In genomic region chr15:37891754-37892368, GRCh38 we compare ENCODE assay signal across 8 cellular contexts. TPM values are rescaled to one million over a fixed set of nuclear protein-coding genes. Genes with fewer than 3 reads are reported as not detected.
DNase-seq lines count a peak whose midpoint lies in the region; ATAC-seq, FAIRE-seq and TF ChIP-seq lines count a peak whose summit lies in the region.

No MANE protein-coding gene starts in this region.

- TF ChIP-seq POLR2A in endothelial cell of umbilical vein (IDR thresholded peaks at IDR 0.05; ENCODE audit: low read depth, low read length): no peak

- H3K27ac ChIP-seq in Panc1 (ENCODE audit: low read length): no peak overlapping the region
- no peak overlapping the region for H3K27ac ChIP-seq in endothelial cell of umbilical vein (ENCODE audit: insufficient read depth, low read depth, low read length)

- peak; percentile 2 for DNase-seq in NCI-H146 (lab: John Stamatoyannopoulos, UW)
- no peak for DNase-seq in NCI-H146 treated with DMSO at 0.1 percent for 48 hours (lab: John Stamatoyannopoulos, UW; ENCODE audit: unreplicated experiment)
- no peak for DNase-seq in Panc1 (ENCODE audit: low read depth, low spot score)
- peak; percentile 46 for DNase-seq in endothelial cell of umbilical vein (ENCODE audit: low read depth, low spot score)
- DNase-seq in nephron progenitor cell: peak; percentile 21
- DNase-seq in T-helper 2 cell treated with Interferon-gamma antibody and Interleukin-4, amounts not matched to agents 5 μg/mL and 100 μg/mL, for 36 hours (ENCODE audit: low spot score): no peak
- DNase-seq in 8988T: no peak

- H3K4me2 ChIP-seq in endothelial cell of umbilical vein (ENCODE audit: insufficient read depth, low read length): no peak overlapping the region

- H3K4me1 Mint-ChIP-seq in nephron progenitor cell: peaks cover 26% of the 10 kb centered on the region
- H3K4me1 Mint-ChIP-seq in T-helper 2 cell treated with Interferon-gamma antibody and Interleukin-4, amounts not matched to agents 5 μg/mL and 100 μg/mL, for 36 hours (ENCODE audit: low read depth): no peaks in the 10 kb centered on the region

- H3K9ac ChIP-seq in endothelial cell of umbilical vein (replicated peaks; ENCODE audit: extremely low read depth, insufficient read depth, low read length): no peak overlapping the region

- H3K27me3 Mint-ChIP-seq in nephron progenitor cell (ENCODE audit: low read depth, poor library complexity): no peaks in the 10 kb centered on the region
- no peaks in the 10 kb centered on the region for H3K27me3 Mint-ChIP-seq in T-helper 2 cell treated with Interferon-gamma antibody and Interleukin-4, amounts not matched to agents 5 μg/mL and 100 μg/mL, for 36 hours (ENCODE audit: low read depth)

- H3K4me1 ChIP-seq in Panc1 (ENCODE audit: control insufficient read depth, insufficient read depth, low read length) (no peaks in the 10 kb centered on the region; the same call in 1 of the 2 replicates), endothelial cell of umbilical vein (ENCODE audit: control insufficient read depth, extremely low read depth, insufficient read depth, low read length) (peaks cover 3% of the 10 kb centered on the region)

- peak; percentile 58 for ATAC-seq in HG03139 (IDR thresholded peaks at IDR 0.05; ENCODE audit: unreplicated experiment)
- peak; percentile 83 for ATAC-seq in Panc1

- H3K27me3 ChIP-seq in Panc1 (ENCODE audit: control insufficient read depth, insufficient read depth, low read length) (peaks cover 2% of the 10 kb centered on the region; the same call in 1 of the 2 replicates), endothelial cell of umbilical vein (ENCODE audit: control insufficient read depth in 2 of 2, insufficient read depth in 2 of 2, low read length in 2 of 2) (peaks cover 8 to 53% of the 10 kb centered on the region in 2 experiments)

- intact Hi-C loops in Panc1 (cut with micrococcal nuclease; ENCODE audit: unreplicated experiment) (no loop called here), endothelial cell of umbilical vein (cut with micrococcal nuclease) (no loop called here)

- H3K36me3 Mint-ChIP-seq in nephron progenitor cell (ENCODE audit: low read depth): peaks cover 4% of the 10 kb centered on the region
- H3K36me3 Mint-ChIP-seq in T-helper 2 cell treated with Interferon-gamma antibody and Interleukin-4, amounts not matched to agents 5 μg/mL and 100 μg/mL, for 36 hours (ENCODE audit: low read depth): no peaks in the 10 kb centered on the region

- H3K9me1 ChIP-seq in endothelial cell of umbilical vein (replicated peaks; ENCODE audit: control insufficient read depth, extremely low read depth, insufficient read depth, low read length): no peaks in the 10 kb centered on the region

- H3K36me3 ChIP-seq in Panc1 (ENCODE audit: control insufficient read depth, insufficient read depth, low read length): no peaks in the 10 kb centered on the region
- H3K36me3 ChIP-seq in endothelial cell of umbilical vein (ENCODE audit: control insufficient read depth in 2 of 2, extremely low read depth in 1 of 2, insufficient read depth in 2 of 2, low read length in 2 of 2): no peaks in the 10 kb centered on the region

- no peak overlapping the region for H2AFZ ChIP-seq in endothelial cell of umbilical vein (ENCODE audit: low read depth, low read length)

- dilution Hi-C loops in endothelial cell of umbilical vein (cut with MboI; ENCODE audit: extremely low pct_ligation_motif_present, low sequenced_read_pairs): no loop called here

- H3K9me3 Mint-ChIP-seq in nephron progenitor cell: no peaks in the 10 kb centered on the region
- H3K9me3 Mint-ChIP-seq in T-helper 2 cell treated with Interferon-gamma antibody and Interleukin-4, amounts not matched to agents 5 μg/mL and 100 μg/mL, for 36 hours: no peaks in the 10 kb centered on the region

- H3K9me3 ChIP-seq in Panc1 (ENCODE audit: control insufficient read depth, insufficient read depth, low read depth, low read length): no peaks in the 10 kb centered on the region
- H3K9me3 ChIP-seq in endothelial cell of umbilical vein (replicated peaks; ENCODE audit: control insufficient read depth, insufficient read depth, low read length): no peaks in the 10 kb centered on the region

- H3K4me3 ChIP-seq in Panc1 (ENCODE audit: low read depth in 2 of 2, low read length in 2 of 2) (no peak overlapping the region), endothelial cell of umbilical vein (replicated peaks in 1 of 3; ENCODE audit: insufficient read depth in 1 of 3, low read depth in 1 of 3, low read length in 3 of 3) (no peak overlapping the region)

- peak; percentile 72 for FAIRE-seq in endothelial cell of umbilical vein (lab: Jason Lieb, UNC)

- TF ChIP-seq CTCF in Panc1 (IDR thresholded peaks at IDR 0.05) (peak; percentile 83), endothelial cell of umbilical vein (IDR thresholded peaks at IDR 0.05; ENCODE audit: extremely low read depth in 1 of 2, insufficient read depth in 1 of 2, low read depth in 1 of 2, low read length in 2 of 2) (peak; percentile 62 to 71), nephron progenitor cell (IDR thresholded peaks at IDR 0.05) (peak; percentile 89)

- no peak overlapping the region for H3K4me3 Mint-ChIP-seq in nephron progenitor cell
- H3K4me3 Mint-ChIP-seq in T-helper 2 cell treated with Interferon-gamma antibody and Interleukin-4, amounts not matched to agents 5 μg/mL and 100 μg/mL, for 36 hours: no peak overlapping the region

- in situ Hi-C loops in Panc1 (cut with HindIII; ENCODE audit: low pct_unique_long_range_greater_than_20kb, low sequenced_read_pairs): no loop called here

- H3K79me2 ChIP-seq in endothelial cell of umbilical vein (ENCODE audit: control insufficient read depth, insufficient read depth, low read length): no peaks in the 10 kb centered on the region

- H4K20me1 ChIP-seq in endothelial cell of umbilical vein (replicated peaks; ENCODE audit: control insufficient read depth, extremely low read depth, insufficient read depth, low read length): no peaks in the 10 kb centered on the region

- POLR2A ChIA-PET in Panc1 (lab: Charles Lee) (no interaction called here), endothelial cell of umbilical vein (lab: Charles Lee) (no interaction called here)

- CTCF ChIA-PET in Panc1 (lab: Charles Lee) (interaction anchor here (0.6 kb wide), 1 partner anchor 107 kb away, joined by 3 read pairs; no protein-coding TSS in a partner anchor), endothelial cell of umbilical vein (lab: Charles Lee) (interaction anchor here (0.9 to 3.7 kb wide), 18 partner anchors 10 to 1008 kb away, joined by 3 to 55 read pairs (median 4); no protein-coding TSS in a partner anchor)

- no TSS peak for BruUV-seq in Panc1 (replicated peaks; lab: Mats Ljungman, UMichigan)
- BruUV-seq in endothelial cell of umbilical vein (replicated peaks; lab: Mats Ljungman, UMichigan): no TSS peak

- peak overlapping the region; percentile 9 for H3K27ac Mint-ChIP-seq in nephron progenitor cell
- H3K27ac Mint-ChIP-seq in T-helper 2 cell treated with Interferon-gamma antibody and Interleukin-4, amounts not matched to agents 5 μg/mL and 100 μg/mL, for 36 hours: no peak overlapping the region

TF ChIP-seq in endothelial cell of umbilical vein, 7 proteins besides CTCF, POLR2A, EP300 and RAD21:
- TF ChIP-seq GATA2 (IDR thresholded peaks at IDR 0.05; ENCODE audit: insufficient read depth, insufficient read length, low read depth, low read length) (no peak), JUN (IDR thresholded peaks at IDR 0.05; ENCODE audit: borderline replicate concordance, insufficient read depth, insufficient read length, low read depth) (no peak), MAX (IDR thresholded peaks at IDR 0.05; ENCODE audit: insufficient read depth, insufficient read length) (no peak), MYC (IDR thresholded peaks at IDR 0.05; ENCODE audit: low read depth, low read length) (no peak), POLR2AphosphoS5 (IDR thresholded peaks at IDR 0.05; ENCODE audit: insufficient read depth, low read depth, low read length) (no peak), FOS (IDR thresholded peaks at IDR 0.05; ENCODE audit: borderline replicate concordance, insufficient read depth, low read length) (no peak), EZH2 (IDR thresholded peaks at IDR 0.05; ENCODE audit: borderline replicate concordance, low read depth, low read length, severe bottlenecking) (no peak)

RNA-seq across cellular contexts. Expression of gene TMCO5A, which starts 42.6 kb away (rescaled TPM):
- total RNA-seq in Panc1 (2021; ENCODE audit: unreplicated experiment) (not detected), endothelial cell of umbilical vein (not detected in 2 replicates)
- polyA plus RNA-seq in Panc1 (2012; ENCODE audit: insufficient read length): not detected
- not detected in 2 replicates for polyA plus RNA-seq in endothelial cell of umbilical vein
- polyA plus RNA-seq in endothelial cell of umbilical vein (2011; cell fraction: cytosol; rRNA removed): not detected in 2 replicates
- polyA plus RNA-seq in endothelial cell of umbilical vein (2011; cell fraction: nucleus; rRNA removed): not detected in 2 replicates
- not detected in 2 replicates for polyA plus RNA-seq in endothelial cell of umbilical vein (2012)
- polyA minus RNA-seq in endothelial cell of umbilical vein: not detected in 2 replicates
- not detected for polyA minus RNA-seq in endothelial cell of umbilical vein (2011; cell fraction: cytosol; rRNA and poly(A)+ RNA removed)
- polyA minus RNA-seq in endothelial cell of umbilical vein (2011; cell fraction: nucleus; rRNA and poly(A)+ RNA removed): not detected in 2 replicates

Comparison
In these comparisons a context has a peak if more than half of its experiments do, and no peak if none do; other contexts are left out.
1. DNase-seq: peak in NCI-H146 (single experiment), endothelial cell of umbilical vein (single experiment) and nephron progenitor cell (single experiment); none in NCI-H146 treated with DMSO at 0.1 percent for 48 hours (single experiment), Panc1 (single experiment), T-helper 2 cell treated with Interferon-gamma antibody and Interleukin-4, amounts not matched to agents 5 μg/mL and 100 μg/mL, for 36 hours (single experiment) and 8988T (single experiment).
2. Peak in every context shown above with its lines, with median percentiles within 50 percentile points of each other: CTCF ChIP-seq.